In the genomic region with DNA sequence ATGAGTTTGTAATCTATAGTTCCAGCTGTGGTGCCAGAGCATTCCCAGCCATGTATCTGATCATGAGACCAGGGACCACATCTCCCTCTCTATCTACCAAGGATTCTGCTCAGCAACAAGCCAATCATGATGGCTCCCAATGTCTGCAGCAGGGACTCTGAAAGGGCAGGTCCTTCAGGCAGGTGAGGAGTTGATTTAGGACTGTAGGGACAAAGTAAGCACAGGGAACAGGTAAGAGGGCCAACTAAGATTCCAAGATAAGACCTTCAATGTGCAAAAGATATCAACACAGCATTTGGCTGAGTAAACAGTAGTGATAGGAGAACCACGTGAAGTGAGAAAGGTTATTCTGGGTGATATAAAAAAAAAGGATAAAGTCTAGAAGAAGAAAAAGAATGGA, we compare ENCODE assay signal across 18 cellular contexts. TPM values are rescaled to one million over a fixed set of nuclear protein-coding genes. Genes with fewer than 3 reads are reported as not detected.
DNase-seq lines count a peak whose midpoint lies in the region; ATAC-seq, FAIRE-seq and TF ChIP-seq lines count a peak whose summit lies in the region.
"Had no signal": no experiment of that assay in that cellular context is flagged by ENCODE, and none has a peak within 500 bp of the region (broad histone marks: within the 10 kb centered on the region; RNA-seq: fewer than 3 reads in every experiment).

No MANE protein-coding gene starts in this region.

- H3K36me3 Mint-ChIP-seq in progenitor cell of endocrine pancreas (ENCODE audit: insufficient read depth) = peaks cover 29% of the 10 kb centered on the region
- H3K36me3 Mint-ChIP-seq in activated CD8-positive, alpha-beta memory T cell treated with anti-CD3 and anti-CD28 coated beads, Interleukin-2, amount 10 ng/mL, durations not matched to agents 7 days and 5 days = peaks cover 45% of the 10 kb centered on the region

- TF ChIP-seq POLR2A in GM12892 (IDR thresholded peaks at IDR 0.05; ENCODE audit: low read depth, low read length) (no peak), endothelial cell of umbilical vein (IDR thresholded peaks at IDR 0.05; ENCODE audit: low read depth, low read length) (no peak)

- H3K9me3 Mint-ChIP-seq in progenitor cell of endocrine pancreas (ENCODE audit: low read depth) = no peaks in the 10 kb centered on the region
- no peaks in the 10 kb centered on the region for H3K9me3 Mint-ChIP-seq in activated CD8-positive, alpha-beta memory T cell treated with anti-CD3 and anti-CD28 coated beads, Interleukin-2, amount 10 ng/mL, durations not matched to agents 7 days and 5 days (ENCODE audit: low read depth)

- DNase-seq in GM12892 (ENCODE audit: insufficient read length) = no peak
- DNase-seq in RWPE2 (ENCODE audit: low spot score) = no peak
- DNase-seq in endothelial cell of umbilical vein (ENCODE audit: low read depth, low spot score) = no peak
- no peak for DNase-seq in progenitor cell of endocrine pancreas (ENCODE audit: low spot score, unreplicated experiment)
- no peak for DNase-seq in activated CD8-positive, alpha-beta memory T cell treated with anti-CD3 and anti-CD28 coated beads, Interleukin-2, amount 10 ng/mL, durations not matched to agents 7 days and 5 days
- DNase-seq in stimulated activated CD4-positive, alpha-beta T cell treated with anti-CD3 and anti-CD28 coated beads, Interleukin-4, amount 100 ng/mL, for 24 hours = no peak
- no peak for DNase-seq in hypothalamus (lab: John Stamatoyannopoulos, UW)
- DNase-seq: Calu3, DMS79, GM23248, KG1, NCI-H1417 treated with DMSO at 0.1 percent for 48 hours, NCI-H1930, NCI-H2171, NCI-H446 treated with DMSO at 0.1 percent for 48 hours, NCI-H774 had no signal

- dilution Hi-C loops in endothelial cell of umbilical vein (cut with MboI; ENCODE audit: extremely low pct_ligation_motif_present, low sequenced_read_pairs) = no loop called here

- H3K27me3 Mint-ChIP-seq in progenitor cell of endocrine pancreas = no peaks in the 10 kb centered on the region
- H3K27me3 Mint-ChIP-seq in activated CD8-positive, alpha-beta memory T cell treated with anti-CD3 and anti-CD28 coated beads, Interleukin-2, amount 10 ng/mL, durations not matched to agents 7 days and 5 days = no peaks in the 10 kb centered on the region

- H3K4me2 ChIP-seq in endothelial cell of umbilical vein (ENCODE audit: insufficient read depth, low read length) = no peak overlapping the region

- H3K9ac ChIP-seq in endothelial cell of umbilical vein (replicated peaks; ENCODE audit: extremely low read depth, insufficient read depth, low read length) = no peak overlapping the region
- H3K9ac ChIP-seq: GM23248 had no signal

- FAIRE-seq in GM12892 (lab: Jason Lieb, UNC) = peak; percentile 9
- no peak for FAIRE-seq in endothelial cell of umbilical vein (lab: Jason Lieb, UNC)

- H4K20me1 ChIP-seq in endothelial cell of umbilical vein (replicated peaks; ENCODE audit: control insufficient read depth, extremely low read depth, insufficient read depth, low read length) = no peaks in the 10 kb centered on the region

- CTCF ChIA-PET in endothelial cell of umbilical vein (lab: Charles Lee) = interaction anchor here (1.2 kb wide), 1 partner anchor 16 kb away, joined by 3 read pairs; no protein-coding TSS in a partner anchor
- CTCF ChIA-PET in activated CD8-positive, alpha-beta memory T cell treated with anti-CD3 and anti-CD28 coated beads, Interleukin-2, amount 10 ng/mL, durations not matched to agents 7 days and 5 days (lab: Charles Lee) = interaction anchor here (1.5 kb wide), 1 partner anchor 9 kb away, joined by 5 read pairs; no protein-coding TSS in a partner anchor

- H3K9me3 ChIP-seq in RWPE2 (ENCODE audit: severe bottlenecking) (no peaks in the 10 kb centered on the region), endothelial cell of umbilical vein (replicated peaks; ENCODE audit: control insufficient read depth, insufficient read depth, low read length) (no peaks in the 10 kb centered on the region)
- H3K9me3 ChIP-seq: SJSA1 had no signal

- peaks cover 5% of the 10 kb centered on the region for H3K79me2 ChIP-seq in endothelial cell of umbilical vein (ENCODE audit: control insufficient read depth, insufficient read depth, low read length)

- BruUV-seq in endothelial cell of umbilical vein (replicated peaks; lab: Mats Ljungman, UMichigan) = no TSS peak

- POLR2A ChIA-PET in endothelial cell of umbilical vein (lab: Charles Lee) = no interaction called here

- H2AFZ ChIP-seq in endothelial cell of umbilical vein (ENCODE audit: low read depth, low read length) = no peak overlapping the region
- H2AFZ ChIP-seq: GM23248 had no signal

- peak overlapping the region; percentile 73 for H3K27ac Mint-ChIP-seq in progenitor cell of endocrine pancreas
- H3K27ac Mint-ChIP-seq in activated CD8-positive, alpha-beta memory T cell treated with anti-CD3 and anti-CD28 coated beads, Interleukin-2, amount 10 ng/mL, durations not matched to agents 7 days and 5 days = no peak overlapping the region

- H3K36me3 ChIP-seq in RWPE2 (ENCODE audit: low read depth) (peaks cover 93% of the 10 kb centered on the region), endothelial cell of umbilical vein (ENCODE audit: control insufficient read depth in 2 of 2, extremely low read depth in 1 of 2, insufficient read depth in 2 of 2, low read length in 2 of 2) (peaks cover 8 to 30% of the 10 kb centered on the region in 2 experiments)

- ATAC-seq in RWPE2 (ENCODE audit: low read depth) = no peak
- ATAC-seq in activated CD8-positive, alpha-beta memory T cell treated with anti-CD3 and anti-CD28 coated beads, Interleukin-2, amount 10 ng/mL, durations not matched to agents 7 days and 5 days = no peak
- ATAC-seq: PC-3 had no signal

- H3K4me3 Mint-ChIP-seq in progenitor cell of endocrine pancreas (ENCODE audit: low read depth) = no peak overlapping the region
- H3K4me3 Mint-ChIP-seq in activated CD8-positive, alpha-beta memory T cell treated with anti-CD3 and anti-CD28 coated beads, Interleukin-2, amount 10 ng/mL, durations not matched to agents 7 days and 5 days = no peak overlapping the region

- H3K27ac ChIP-seq in RWPE2 (ENCODE audit: poor library complexity, severe bottlenecking) (peak overlapping the region; percentile 66), endothelial cell of umbilical vein (ENCODE audit: insufficient read depth, low read depth, low read length) (peak overlapping the region; percentile 89)
- H3K27ac ChIP-seq: GM23248, SJSA1 had no signal

- H3K9me1 ChIP-seq in endothelial cell of umbilical vein (replicated peaks; ENCODE audit: control insufficient read depth, extremely low read depth, insufficient read depth, low read length) = no peaks in the 10 kb centered on the region

- H3K27me3 ChIP-seq in RWPE2 (ENCODE audit: insufficient read depth, poor library complexity, severe bottlenecking) = no peaks in the 10 kb centered on the region
- H3K27me3 ChIP-seq in endothelial cell of umbilical vein (ENCODE audit: control insufficient read depth in 2 of 2, insufficient read depth in 2 of 2, low read length in 2 of 2) = no peaks in the 10 kb centered on the region
- H3K27me3 ChIP-seq: SJSA1 had no signal

- H3K4me1 ChIP-seq in RWPE2 (ENCODE audit: insufficient read depth, poor library complexity, severe bottlenecking) (peaks cover 8% of the 10 kb centered on the region), endothelial cell of umbilical vein (ENCODE audit: control insufficient read depth, extremely low read depth, insufficient read depth, low read length) (peaks cover 32% of the 10 kb centered on the region)
- H3K4me1 ChIP-seq: SJSA1 had no signal

- intact Hi-C loops in endothelial cell of umbilical vein (cut with micrococcal nuclease) = no loop called here

- TF ChIP-seq CTCF in RWPE2 (IDR thresholded peaks at IDR 0.05; ENCODE audit: poor library complexity, severe bottlenecking) (no peak), endothelial cell of umbilical vein (IDR thresholded peaks at IDR 0.05; ENCODE audit: extremely low read depth in 1 of 2, insufficient read depth in 1 of 2, low read depth in 1 of 2, low read length in 2 of 2) (no peak), progenitor cell of endocrine pancreas (IDR thresholded peaks at IDR 0.05; ENCODE audit: unreplicated experiment) (no peak)

- H3K4me1 Mint-ChIP-seq in progenitor cell of endocrine pancreas (ENCODE audit: low read depth) = peaks cover 16% of the 10 kb centered on the region
- H3K4me1 Mint-ChIP-seq in activated CD8-positive, alpha-beta memory T cell treated with anti-CD3 and anti-CD28 coated beads, Interleukin-2, amount 10 ng/mL, durations not matched to agents 7 days and 5 days = peaks cover 10% of the 10 kb centered on the region

- H3K4me3 ChIP-seq in RWPE2 (ENCODE audit: severe bottlenecking) = no peak overlapping the region
- H3K4me3 ChIP-seq in endothelial cell of umbilical vein (replicated peaks in 1 of 3; ENCODE audit: insufficient read depth in 1 of 3, low read depth in 1 of 3, low read length in 3 of 3) = no peak overlapping the region
- H3K4me3 ChIP-seq: GM23248, SJSA1 had no signal

RNA-seq across cellular contexts. Expression of a gene that starts 8.5 kb away (rescaled TPM):
- 11.5 TPM for polyA plus RNA-seq in GM12892 (2012; ENCODE audit: missing spikeins)
- 18.5 and 21.1 TPM in 2 replicates for total RNA-seq in endothelial cell of umbilical vein
- 2.2 and 3.6 TPM in 2 replicates for polyA plus RNA-seq in endothelial cell of umbilical vein
- polyA plus RNA-seq in endothelial cell of umbilical vein (2011; cell fraction: cytosol; rRNA removed) = 5.9 and 6.7 TPM in 2 replicates
- polyA plus RNA-seq in endothelial cell of umbilical vein (2011; cell fraction: nucleus; rRNA removed) = 6.2 and 9.6 TPM in 2 replicates
- 14.0 and 15.6 TPM in 2 replicates for polyA plus RNA-seq in endothelial cell of umbilical vein (2012)
- 3.5 and 6.8 TPM in 2 replicates for polyA minus RNA-seq in endothelial cell of umbilical vein
- 1.7 TPM for polyA minus RNA-seq in endothelial cell of umbilical vein (2011; cell fraction: cytosol; rRNA and poly(A)+ RNA removed)
- polyA minus RNA-seq in endothelial cell of umbilical vein (2011; cell fraction: nucleus; rRNA and poly(A)+ RNA removed) = 14.2 and 14.4 TPM in 2 replicates
- 15.0 and 16.4 TPM in 2 replicates for total RNA-seq in progenitor cell of endocrine pancreas
- 10 to 100 TPM in 1 of 2 experiments, 1 to 10 TPM in 1; 7.8 to 11.8 TPM for total RNA-seq in activated CD8-positive, alpha-beta memory T cell treated with anti-CD3 and anti-CD28 coated beads, Interleukin-2, amount 10 ng/mL, durations not matched to agents 7 days and 5 days

RNA-seq across cellular contexts. Expression of a gene that starts 55.0 kb away (rescaled TPM):
- 26.0 TPM for polyA plus RNA-seq in GM12892 (2012; ENCODE audit: missing spikeins)
- 42.8 and 45.3 TPM in 2 replicates for total RNA-seq in endothelial cell of umbilical vein
- polyA plus RNA-seq in endothelial cell of umbilical vein = 8.8 and 10.9 TPM in 2 replicates
- polyA plus RNA-seq in endothelial cell of umbilical vein (2011; cell fraction: cytosol; rRNA removed) = 13.3 and 14.1 TPM in 2 replicates
- polyA plus RNA-seq in endothelial cell of umbilical vein (2011; cell fraction: nucleus; rRNA removed) = 33.8 and 51.3 TPM in 2 replicates
- polyA plus RNA-seq in endothelial cell of umbilical vein (2012) = 34.6 and 43.2 TPM in 2 replicates
- polyA minus RNA-seq in endothelial cell of umbilical vein = 25.0 and 26.2 TPM in 2 replicates
- 25.6 TPM for polyA minus RNA-seq in endothelial cell of umbilical vein (2011; cell fraction: cytosol; rRNA and poly(A)+ RNA removed)
- 41.5 and 49.1 TPM in 2 replicates for polyA minus RNA-seq in endothelial cell of umbilical vein (2011; cell fraction: nucleus; rRNA and poly(A)+ RNA removed)
- 45.9 and 55.7 TPM in 2 replicates for total RNA-seq in progenitor cell of endocrine pancreas
- 10 to 100 TPM; 41.8 to 42.8 TPM for total RNA-seq in activated CD8-positive, alpha-beta memory T cell treated with anti-CD3 and anti-CD28 coated beads, Interleukin-2, amount 10 ng/mL, durations not matched to agents 7 days and 5 days

RNA-seq across cellular contexts. Expression of a gene that starts 55.5 kb away (rescaled TPM):
- 10.1 TPM for polyA plus RNA-seq in GM12892 (2012; ENCODE audit: missing spikeins)
- total RNA-seq in endothelial cell of umbilical vein = 15.1 and 15.9 TPM in 2 replicates
- polyA plus RNA-seq in endothelial cell of umbilical vein = 13.5 and 13.7 TPM in 2 replicates
- 9.5 and 9.8 TPM in 2 replicates for polyA plus RNA-seq in endothelial cell of umbilical vein (2011; cell fraction: cytosol; rRNA removed)
- 46.7 and 54.3 TPM in 2 replicates for polyA plus RNA-seq in endothelial cell of umbilical vein (2011; cell fraction: nucleus; rRNA removed)
- polyA plus RNA-seq in endothelial cell of umbilical vein (2012) = 9.9 and 10.9 TPM in 2 replicates
- polyA minus RNA-seq in endothelial cell of umbilical vein = 19.7 and 31.5 TPM in 2 replicates
- 12.0 TPM for polyA minus RNA-seq in endothelial cell of umbilical vein (2011; cell fraction: cytosol; rRNA and poly(A)+ RNA removed)
- polyA minus RNA-seq in endothelial cell of umbilical vein (2011; cell fraction: nucleus; rRNA and poly(A)+ RNA removed) = 24.2 and 32.5 TPM in 2 replicates
- total RNA-seq in progenitor cell of endocrine pancreas = 44.7 and 45.7 TPM in 2 replicates
- 10 to 100 TPM; 12.6 to 15.0 TPM for total RNA-seq in activated CD8-positive, alpha-beta memory T cell treated with anti-CD3 and anti-CD28 coated beads, Interleukin-2, amount 10 ng/mL, durations not matched to agents 7 days and 5 days
